In the genomic region with DNA sequence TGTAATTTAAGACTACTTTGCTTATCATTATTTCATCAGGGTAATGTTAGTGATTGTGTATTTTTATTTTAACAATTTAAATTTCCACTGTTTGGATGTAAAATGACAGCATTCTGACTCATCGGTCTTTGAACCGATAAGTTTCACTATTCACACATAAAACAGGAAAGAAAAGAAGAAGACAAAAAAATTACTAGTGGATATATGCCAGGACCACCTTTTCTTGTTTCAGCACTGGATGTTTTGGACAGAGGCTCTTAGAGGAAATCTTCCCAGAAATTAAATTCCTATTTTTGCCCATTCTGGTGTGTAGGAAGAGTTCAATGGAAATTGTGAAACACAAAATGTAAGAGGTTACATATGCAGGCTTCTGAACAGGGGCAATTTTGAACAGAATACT, we compare ENCODE assay signal across 3 cellular contexts.
A peak's percentile ranks its signal among the peaks of the same experiment; 100 is the strongest.
TF ChIP-seq lines count a peak whose summit lies in the region.

No MANE protein-coding gene starts in this region.

TF ChIP-seq in liver, 16 proteins besides CTCF, POLR2A, EP300 and RAD21:
- TF ChIP-seq, protein P1, sequence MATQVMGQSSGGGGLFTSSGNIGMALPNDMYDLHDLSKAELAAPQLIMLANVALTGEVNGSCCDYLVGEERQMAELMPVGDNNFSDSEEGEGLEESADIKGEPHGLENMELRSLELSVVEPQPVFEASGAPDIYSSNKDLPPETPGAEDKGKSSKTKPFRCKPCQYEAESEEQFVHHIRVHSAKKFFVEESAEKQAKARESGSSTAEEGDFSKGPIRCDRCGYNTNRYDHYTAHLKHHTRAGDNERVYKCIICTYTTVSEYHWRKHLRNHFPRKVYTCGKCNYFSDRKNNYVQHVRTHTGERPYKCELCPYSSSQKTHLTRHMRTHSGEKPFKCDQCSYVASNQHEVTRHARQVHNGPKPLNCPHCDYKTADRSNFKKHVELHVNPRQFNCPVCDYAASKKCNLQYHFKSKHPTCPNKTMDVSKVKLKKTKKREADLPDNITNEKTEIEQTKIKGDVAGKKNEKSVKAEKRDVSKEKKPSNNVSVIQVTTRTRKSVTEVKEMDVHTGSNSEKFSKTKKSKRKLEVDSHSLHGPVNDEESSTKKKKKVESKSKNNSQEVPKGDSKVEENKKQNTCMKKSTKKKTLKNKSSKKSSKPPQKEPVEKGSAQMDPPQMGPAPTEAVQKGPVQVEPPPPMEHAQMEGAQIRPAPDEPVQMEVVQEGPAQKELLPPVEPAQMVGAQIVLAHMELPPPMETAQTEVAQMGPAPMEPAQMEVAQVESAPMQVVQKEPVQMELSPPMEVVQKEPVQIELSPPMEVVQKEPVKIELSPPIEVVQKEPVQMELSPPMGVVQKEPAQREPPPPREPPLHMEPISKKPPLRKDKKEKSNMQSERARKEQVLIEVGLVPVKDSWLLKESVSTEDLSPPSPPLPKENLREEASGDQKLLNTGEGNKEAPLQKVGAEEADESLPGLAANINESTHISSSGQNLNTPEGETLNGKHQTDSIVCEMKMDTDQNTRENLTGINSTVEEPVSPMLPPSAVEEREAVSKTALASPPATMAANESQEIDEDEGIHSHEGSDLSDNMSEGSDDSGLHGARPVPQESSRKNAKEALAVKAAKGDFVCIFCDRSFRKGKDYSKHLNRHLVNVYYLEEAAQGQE (IDR thresholded peaks at IDR 0.05), result peak; percentile 91
- no peak for TF ChIP-seq SP1 (IDR thresholded peaks at IDR 0.05)

TF ChIP-seq in HepG2, 621 proteins besides CTCF, POLR2A, EP300 and RAD21 (continued from another document):
- TF ChIP-seq, protein P1 (IDR thresholded peaks at IDR 0.05; ENCODE audit: borderline replicate concordance in 1 of 2, low read depth in 1 of 2, low read length in 2 of 2), result peak in 1 of 2 experiments; percentile 71; a peak in 2 of 4 replicates
- TF ChIP-seq SRSF4 (IDR thresholded peaks at IDR 0.05; ENCODE audit: low read depth, low read length, poor library complexity, severe bottlenecking) (no peak), ZNF850 (CRISPR knock-in tag; conservative IDR thresholded peaks at IDR 0.05) (no peak), ZNF672 (CRISPR knock-in tag; IDR thresholded peaks at IDR 0.05) (no peak), SP2 (CRISPR knock-in tag; IDR thresholded peaks at IDR 0.05) (no peak), ZNF629 (CRISPR knock-in tag; conservative IDR thresholded peaks at IDR 0.05) (no peak), ZNF224 (CRISPR knock-in tag; IDR thresholded peaks at IDR 0.05) (no peak)
TF ChIP-seq in HepG2: peak in this region for 1.

TF ChIP-seq in SK-N-SH treated with all-trans-retinoic acid at 6 μM for 48 hours, 23 proteins besides CTCF, POLR2A, EP300 and RAD21:
- no peak for TF ChIP-seq ZFP3 (CRISPR knock-in tag; IDR thresholded peaks at IDR 0.05)
- TF ChIP-seq CSDC2 (CRISPR knock-in tag; IDR thresholded peaks at IDR 0.05), result no peak
- TF ChIP-seq, protein P2, sequence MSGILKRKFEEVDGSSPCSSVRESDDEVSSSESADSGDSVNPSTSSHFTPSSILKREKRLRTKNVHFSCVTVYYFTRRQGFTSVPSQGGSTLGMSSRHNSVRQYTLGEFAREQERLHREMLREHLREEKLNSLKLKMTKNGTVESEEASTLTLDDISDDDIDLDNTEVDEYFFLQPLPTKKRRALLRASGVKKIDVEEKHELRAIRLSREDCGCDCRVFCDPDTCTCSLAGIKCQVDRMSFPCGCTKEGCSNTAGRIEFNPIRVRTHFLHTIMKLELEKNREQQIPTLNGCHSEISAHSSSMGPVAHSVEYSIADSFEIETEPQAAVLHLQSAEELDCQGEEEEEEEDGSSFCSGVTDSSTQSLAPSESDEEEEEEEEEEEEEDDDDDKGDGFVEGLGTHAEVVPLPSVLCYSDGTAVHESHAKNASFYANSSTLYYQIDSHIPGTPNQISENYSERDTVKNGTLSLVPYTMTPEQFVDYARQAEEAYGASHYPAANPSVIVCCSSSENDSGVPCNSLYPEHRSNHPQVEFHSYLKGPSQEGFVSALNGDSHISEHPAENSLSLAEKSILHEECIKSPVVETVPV (CRISPR knock-in tag; IDR thresholded peaks at IDR 0.05), result no peak
- TF ChIP-seq ZC3H10 (CRISPR knock-in tag; IDR thresholded peaks at IDR 0.05), result no peak
- no peak for TF ChIP-seq ESRRG (CRISPR knock-in tag; IDR thresholded peaks at IDR 0.05)
- no peak for TF ChIP-seq PPARA (CRISPR knock-in tag; IDR thresholded peaks at IDR 0.05; ENCODE audit: borderline replicate concordance)
- no peak for TF ChIP-seq ARNTL (CRISPR knock-in tag; IDR thresholded peaks at IDR 0.05; ENCODE audit: borderline replicate concordance, low read depth)
- no peak for TF ChIP-seq SNAI2 (CRISPR knock-in tag; IDR thresholded peaks at IDR 0.05)
- TF ChIP-seq, protein P3, sequence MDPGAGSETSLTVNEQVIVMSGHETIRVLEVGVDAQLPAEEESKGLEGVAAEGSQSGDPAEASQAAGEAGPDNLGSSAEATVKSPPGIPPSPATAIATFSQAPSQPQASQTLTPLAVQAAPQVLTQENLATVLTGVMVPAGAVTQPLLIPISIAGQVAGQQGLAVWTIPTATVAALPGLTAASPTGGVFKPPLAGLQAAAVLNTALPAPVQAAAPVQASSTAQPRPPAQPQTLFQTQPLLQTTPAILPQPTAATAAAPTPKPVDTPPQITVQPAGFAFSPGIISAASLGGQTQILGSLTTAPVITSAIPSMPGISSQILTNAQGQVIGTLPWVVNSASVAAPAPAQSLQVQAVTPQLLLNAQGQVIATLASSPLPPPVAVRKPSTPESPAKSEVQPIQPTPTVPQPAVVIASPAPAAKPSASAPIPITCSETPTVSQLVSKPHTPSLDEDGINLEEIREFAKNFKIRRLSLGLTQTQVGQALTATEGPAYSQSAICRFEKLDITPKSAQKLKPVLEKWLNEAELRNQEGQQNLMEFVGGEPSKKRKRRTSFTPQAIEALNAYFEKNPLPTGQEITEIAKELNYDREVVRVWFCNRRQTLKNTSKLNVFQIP (CRISPR knock-in tag; IDR thresholded peaks at IDR 0.05; ENCODE audit: borderline replicate concordance, low read depth), result no peak
- TF ChIP-seq ZNF8 (CRISPR knock-in tag; IDR thresholded peaks at IDR 0.05), result no peak
- no peak for TF ChIP-seq TCF4 (CRISPR knock-in tag; IDR thresholded peaks at IDR 0.05; ENCODE audit: borderline replicate concordance)
- no peak for TF ChIP-seq CREB5 (CRISPR knock-in tag; IDR thresholded peaks at IDR 0.05; ENCODE audit: low read depth)
- TF ChIP-seq ZFP30 (CRISPR knock-in tag; IDR thresholded peaks at IDR 0.05), result no peak
